ENCODE assay signal across 22 cellular contexts in the genomic region with DNA sequence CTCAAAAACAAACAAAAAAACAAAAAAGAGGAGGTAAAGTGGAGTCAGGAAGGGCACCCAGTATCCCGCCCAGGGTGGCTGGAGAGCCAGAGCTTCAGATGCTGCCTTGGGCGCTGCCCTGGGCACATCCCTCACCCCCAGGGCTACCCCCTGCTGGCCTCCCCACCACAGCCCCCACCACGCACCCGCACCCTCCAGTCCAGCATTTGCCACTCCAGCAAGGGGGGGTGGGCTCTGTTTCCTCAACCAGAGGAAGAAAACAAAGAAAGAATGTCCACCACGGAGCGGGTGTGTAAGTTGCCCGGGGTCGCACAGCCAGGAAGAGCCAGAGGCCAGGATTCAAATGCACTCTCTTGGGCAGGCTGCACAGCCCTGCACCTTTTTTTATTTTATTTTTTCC.
DNase-seq lines count a peak whose midpoint lies in the region; ATAC-seq and TF ChIP-seq lines count a peak whose summit lies in the region.
"Had no signal": no experiment of that assay in that cellular context is flagged by ENCODE, and none has a peak within 500 bp of the region (broad histone marks: within the 10 kb centered on the region; RNA-seq: fewer than 3 reads in every experiment).

No MANE protein-coding gene starts in this region.

- H3K79me1 ChIP-seq in neuronal stem cell (ENCODE audit: low read depth, low read length) = peaks cover 4% of the 10 kb centered on the region

- H3K9ac ChIP-seq in neuronal stem cell (ENCODE audit: low read depth, low read length, poor library complexity) = no peak overlapping the region
- H3K9ac ChIP-seq: BLaER1 treated with 17β-estradiol and CSF1 and Interleukin-3, amounts not matched to agents 10 nM and 100 nM had no signal

- in situ Hi-C loops in GM13976 (cut with MboI; ENCODE audit: low sequenced_read_pairs, unreplicated experiment) = no loop called here

- H3K4me1 Mint-ChIP-seq in activated naive CD8-positive, alpha-beta T cell treated with anti-CD3 and anti-CD28 coated beads, Interleukin-2, amount 50 U/mL, for 24 hours = peaks cover 5% of the 10 kb centered on the region

- H3K36me3 Mint-ChIP-seq in activated naive CD8-positive, alpha-beta T cell treated with anti-CD3 and anti-CD28 coated beads, Interleukin-2, amount 50 U/mL, for 24 hours (ENCODE audit: low read depth) = no peaks in the 10 kb centered on the region
- H3K36me3 Mint-ChIP-seq: CD14-positive monocyte; CD8-positive, alpha-beta memory T cell had no signal

- no peaks in the 10 kb centered on the region for H3K9me3 Mint-ChIP-seq in activated naive CD8-positive, alpha-beta T cell treated with anti-CD3 and anti-CD28 coated beads, Interleukin-2, amount 50 U/mL, for 24 hours
- H3K9me3 Mint-ChIP-seq: CD4-positive, alpha-beta T cell; CD8-positive, alpha-beta memory T cell had no signal

- no peak overlapping the region for H3K4me3 Mint-ChIP-seq in activated naive CD8-positive, alpha-beta T cell treated with anti-CD3 and anti-CD28 coated beads, Interleukin-2, amount 50 U/mL, for 24 hours
- H3K4me3 Mint-ChIP-seq: CD14-positive monocyte; CD8-positive, alpha-beta memory T cell had no signal

- H3K9me3 ChIP-seq in neuronal stem cell (replicated peaks in 1 of 2; ENCODE audit: control insufficient read depth in 2 of 2, insufficient read depth in 1 of 2, low read depth in 1 of 2, low read length in 2 of 2) = peaks cover 6 to 16% of the 10 kb centered on the region in 2 donors
- H3K9me3 ChIP-seq: BE2C had no signal

- H2BK120ac ChIP-seq in neuronal stem cell (ENCODE audit: low read depth, low read length) = no peak overlapping the region

- no peak overlapping the region for H3K4me2 ChIP-seq in neuronal stem cell (ENCODE audit: insufficient read depth, low read length, poor library complexity, severe bottlenecking)
- H3K4me2 ChIP-seq: A549; BLaER1 treated with 17β-estradiol and CSF1 and Interleukin-3, amounts not matched to agents 10 nM and 100 nM had no signal

- H3K27ac ChIP-seq in VCaP (peak overlapping the region; percentile 68; the same call in 1 of the 2 replicates), neuronal stem cell (replicated peaks; ENCODE audit: low read length) (no peak overlapping the region)
- H3K27ac ChIP-seq: A549; BLaER1 treated with 17β-estradiol and CSF1 and Interleukin-3, amounts not matched to agents 10 nM and 100 nM had no signal

- WGBS in neuronal stem cell (ENCODE audit: extremely low coverage in 2 of 2, insufficient read length in 2 of 2, insufficient replicate concordance in 1 of 2), 2 donors = no CpG with 5 or more reads among the region's 8 CpGs

- no peak overlapping the region for H3K23ac ChIP-seq in neuronal stem cell (ENCODE audit: low read depth, low read length, poor library complexity)

- no peak overlapping the region for H4K8ac ChIP-seq in neuronal stem cell (ENCODE audit: low read depth, low read length)

- no peak overlapping the region for H3K18ac ChIP-seq in neuronal stem cell (ENCODE audit: low read length)

- TF ChIP-seq CTCF in VCaP (conservative IDR thresholded peaks at IDR 0.05) = no peak
- no peak for TF ChIP-seq CTCF in foreskin fibroblast (IDR thresholded peaks at IDR 0.05; ENCODE audit: low read depth, low read length)
- TF ChIP-seq CTCF in GM13976 (IDR thresholded peaks at IDR 0.05; ENCODE audit: borderline replicate concordance, control extremely low read depth, extremely low read depth, insufficient read depth, missing control alignments) = no peak

- DNase-seq in H7 = peak; percentile 29
- DNase-seq in neuronal stem cell (ENCODE audit: low spot score) = no peak
- DNase-seq in foreskin fibroblast = no peak
- no peak for DNase-seq in GM13976 (ENCODE audit: low spot score)
- no peak for DNase-seq in activated naive CD8-positive, alpha-beta T cell treated with anti-CD3 and anti-CD28 coated beads, Interleukin-2, amount 50 U/mL, for 24 hours
- DNase-seq: 8988T; ACHN; AML-193; BE2C; CD4-positive, alpha-beta T cell; CD8-positive, alpha-beta memory T cell; DMS 273 treated with DMSO at 0.1 percent for 48 hours; DMS79; EL; GDM1; GOT3; HCEC 1CT had no signal

- H3K4me1 ChIP-seq in neuronal stem cell (ENCODE audit: control insufficient read depth in 2 of 2, insufficient read depth in 1 of 2, low read depth in 1 of 2, low read length in 2 of 2) = peaks cover 0 to 3% of the 10 kb centered on the region in 2 donors
- H3K4me1 ChIP-seq: A549 had no signal

- no peak overlapping the region for H2BK12ac ChIP-seq in neuronal stem cell (ENCODE audit: low read length)

- no peak overlapping the region for H2BK5ac ChIP-seq in neuronal stem cell (ENCODE audit: low read length)

- H3K27ac Mint-ChIP-seq in activated naive CD8-positive, alpha-beta T cell treated with anti-CD3 and anti-CD28 coated beads, Interleukin-2, amount 50 U/mL, for 24 hours = no peak overlapping the region
- H3K27ac Mint-ChIP-seq: CD4-positive, alpha-beta T cell; CD8-positive, alpha-beta memory T cell had no signal

- no peak for ATAC-seq in activated naive CD8-positive, alpha-beta T cell treated with anti-CD3 and anti-CD28 coated beads, Interleukin-2, amount 50 U/mL, for 24 hours
- ATAC-seq: A549, GM12878 had no signal

- H3K14ac ChIP-seq in neuronal stem cell (ENCODE audit: low read length) = peak overlapping the region; percentile 56

- no peak overlapping the region for H2AK5ac ChIP-seq in neuronal stem cell (ENCODE audit: low read depth, low read length)

- peaks cover 9% of the 10 kb centered on the region for H3K27me3 Mint-ChIP-seq in activated naive CD8-positive, alpha-beta T cell treated with anti-CD3 and anti-CD28 coated beads, Interleukin-2, amount 50 U/mL, for 24 hours

- H2AFZ ChIP-seq in neuronal stem cell (ENCODE audit: low read length) = no peak overlapping the region

- H2BK15ac ChIP-seq in neuronal stem cell (ENCODE audit: low read length) = no peak overlapping the region

- H3K4ac ChIP-seq in neuronal stem cell (ENCODE audit: low read length) = no peak overlapping the region

- H3K27me3 ChIP-seq in H7 (ENCODE audit: control insufficient read depth, insufficient read depth, low read length) = peaks cover 8% of the 10 kb centered on the region
- peaks cover 0 to 42% (median 13%) of the 10 kb centered on the region in 3 experiments for H3K27me3 ChIP-seq in neuronal stem cell (ENCODE audit: control insufficient read depth in 3 of 3, insufficient read depth in 3 of 3, low read depth in 1 of 3, low read length in 3 of 3)
- H3K27me3 ChIP-seq: BE2C had no signal

- no peak overlapping the region for H4K91ac ChIP-seq in neuronal stem cell (ENCODE audit: low read depth, low read length, poor library complexity)

- H3K36me3 ChIP-seq in H7 (replicated peaks; ENCODE audit: control insufficient read depth, insufficient read depth, low read length) = no peaks in the 10 kb centered on the region
- H3K36me3 ChIP-seq in neuronal stem cell (replicated peaks in 1 of 2; ENCODE audit: control insufficient read depth in 2 of 2, insufficient read depth in 2 of 2, low read length in 2 of 2) = no peaks in the 10 kb centered on the region
- H3K36me3 ChIP-seq: BE2C; BLaER1 treated with 17β-estradiol and CSF1 and Interleukin-3, amounts not matched to agents 10 nM and 100 nM had no signal

- H3K4me3 ChIP-seq in H7 (ENCODE audit: insufficient read depth, low read depth, low read length) = no peak overlapping the region
- no peak overlapping the region for H3K4me3 ChIP-seq in neuronal stem cell (ENCODE audit: low read length in 2 of 2)
- no peak overlapping the region for H3K4me3 ChIP-seq in foreskin fibroblast (ENCODE audit: low read depth in 1 of 2, low read length in 2 of 2)
- H3K4me3 ChIP-seq: A549; BLaER1 treated with 17β-estradiol and CSF1 and Interleukin-3, amounts not matched to agents 10 nM and 100 nM; GM12878 had no signal
